1 cellular context compared by ENCODE assay signal in the genomic region with DNA sequence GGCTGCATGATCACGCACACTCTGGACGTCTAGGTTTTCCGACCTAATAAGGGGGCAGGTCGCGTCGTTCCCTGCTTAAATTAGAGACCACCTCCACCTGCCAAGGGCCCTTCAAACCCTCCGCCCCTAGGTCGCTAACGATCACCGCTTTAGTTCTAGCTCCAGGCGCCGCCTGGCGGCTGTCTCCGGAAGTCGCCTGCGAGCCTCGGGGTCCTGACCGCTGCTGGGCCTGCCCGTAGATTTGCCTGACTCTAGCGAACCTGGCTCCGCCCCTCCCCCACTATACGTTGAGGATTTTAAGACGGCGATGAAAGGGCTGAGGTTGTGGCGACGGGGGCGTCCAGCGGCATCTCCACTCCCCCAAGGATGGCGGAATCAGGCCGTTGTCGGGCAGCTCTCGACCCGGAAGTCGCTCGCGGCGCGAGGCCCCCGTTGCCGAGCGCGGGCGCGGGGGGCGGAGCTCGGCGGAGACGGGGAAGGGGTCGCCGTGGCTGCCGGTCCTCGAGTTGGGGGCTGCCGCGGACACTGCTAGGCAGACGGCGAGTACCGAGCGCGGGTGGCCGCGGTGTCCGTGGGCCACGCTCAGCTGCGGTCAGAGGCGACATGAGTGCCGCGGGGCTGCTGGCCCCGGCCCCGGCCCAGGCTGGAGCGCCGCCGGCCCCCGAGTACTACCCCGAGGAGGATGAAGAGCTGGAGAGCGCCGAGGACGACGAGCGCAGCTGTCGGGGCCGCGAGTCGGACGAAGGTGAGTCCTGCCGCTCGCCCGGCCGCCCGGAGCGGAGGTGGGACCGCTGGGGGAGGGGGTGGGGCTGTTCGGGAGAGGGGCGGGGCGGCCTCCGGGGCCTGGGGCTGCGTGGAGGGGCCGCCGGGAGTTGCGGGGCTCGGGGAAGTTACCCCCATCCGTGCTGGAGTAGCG.
TF ChIP-seq lines count a peak whose summit lies in the region.

A gene with protein sequence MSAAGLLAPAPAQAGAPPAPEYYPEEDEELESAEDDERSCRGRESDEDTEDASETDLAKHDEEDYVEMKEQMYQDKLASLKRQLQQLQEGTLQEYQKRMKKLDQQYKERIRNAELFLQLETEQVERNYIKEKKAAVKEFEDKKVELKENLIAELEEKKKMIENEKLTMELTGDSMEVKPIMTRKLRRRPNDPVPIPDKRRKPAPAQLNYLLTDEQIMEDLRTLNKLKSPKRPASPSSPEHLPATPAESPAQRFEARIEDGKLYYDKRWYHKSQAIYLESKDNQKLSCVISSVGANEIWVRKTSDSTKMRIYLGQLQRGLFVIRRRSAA (plus strand): TSS at position 467 of the 916 bp plus-strand sequence. CDS start 137 bp downstream, at position 604.

TF ChIP-seq in HCT116, 20 proteins besides CTCF, POLR2A, EP300 and RAD21 (continued from another document):
- TF ChIP-seq REST (IDR thresholded peaks at IDR 0.05; ENCODE audit: low read depth) (no peak), JUND (IDR thresholded peaks at IDR 0.05) (no peak), POLR2AphosphoS5 (IDR thresholded peaks at IDR 0.05; ENCODE audit: low read depth, low read length) (peak; percentile 61), ZFX (IDR thresholded peaks at IDR 0.05) (peak; percentile 52; the same call in 1 of the 2 replicates), CEBPB (IDR thresholded peaks at IDR 0.05; ENCODE audit: low read depth) (no peak), SIN3A (IDR thresholded peaks at IDR 0.05; ENCODE audit: low read depth) (no peak), EGR1 (IDR thresholded peaks at IDR 0.05; ENCODE audit: low read depth) (peak; percentile 60; the same call in 1 of the 2 replicates), ZNF274 (IDR thresholded peaks at IDR 0.05; ENCODE audit: low read depth, low read length) (no peak), SRF (IDR thresholded peaks at IDR 0.05; ENCODE audit: low read depth) (no peak)
TF ChIP-seq in HCT116: peak in this region for 8.
